8 cellular contexts compared by ENCODE assay signal in genomic region chr2:196750977-196751631, GRCh38. TPM values are rescaled to one million over a fixed set of nuclear protein-coding genes. Genes with fewer than 3 reads are reported as not detected.
DNase-seq lines count a peak whose midpoint lies in the region; FAIRE-seq and TF ChIP-seq lines count a peak whose summit lies in the region.

No MANE protein-coding gene starts in this region.

- peaks cover 5 to 23% (median 21%) of the 10 kb centered on the region in 6 donors for H3K9me3 Mint-ChIP-seq in immature natural killer cell

- FAIRE-seq in TTC549 (lab: Jason Lieb, UNC) = peak; percentile 95

- H3K36me3 ChIP-seq in H7 (replicated peaks; ENCODE audit: control insufficient read depth, insufficient read depth, low read length) = no peaks in the 10 kb centered on the region
- no peaks in the 10 kb centered on the region for H3K36me3 ChIP-seq in brain microvascular endothelial cell (replicated peaks)

- peaks cover 5 to 10% (median 7%) of the 10 kb centered on the region in 3 donors for H3K36me3 Mint-ChIP-seq in immature natural killer cell

- H3K4me3 ChIP-seq in H7 (ENCODE audit: insufficient read depth, low read depth, low read length) (no peak overlapping the region), brain microvascular endothelial cell (ENCODE audit: low read depth, low read length) (no peak overlapping the region)

- TF ChIP-seq CTCF in GM12872 (IDR thresholded peaks at IDR 0.05; ENCODE audit: insufficient read depth, low read depth, low read length) (peak; percentile 83), brain microvascular endothelial cell (IDR thresholded peaks at IDR 0.05; ENCODE audit: low read depth, low read length, missing control alignments) (peak; percentile 94)

- H3K27me3 ChIP-seq in H7 (ENCODE audit: control insufficient read depth, insufficient read depth, low read length) (no peaks in the 10 kb centered on the region), brain microvascular endothelial cell (replicated peaks) (no peaks in the 10 kb centered on the region)

- H3K27ac Mint-ChIP-seq in immature natural killer cell = peak overlapping the region in 2 of 6 donors; percentile 1 to 18

- H3K4me1 Mint-ChIP-seq in immature natural killer cell = peaks cover 12 to 17% of the 10 kb centered on the region in 2 donors

- peaks cover 0 to 6% (median 4%) of the 10 kb centered on the region in 3 donors for H3K27me3 Mint-ChIP-seq in immature natural killer cell (ENCODE audit: low read depth in 3 of 3)

- in situ Hi-C loops in brain microvascular endothelial cell (cut with HindIII; ENCODE audit: low pct_ligation_motif_present, low sequenced_read_pairs) = no loop called here

- no peak overlapping the region for H3K27ac ChIP-seq in brain microvascular endothelial cell

- DNase-seq in H7 (peak; percentile 66), M059J (ENCODE audit: low read depth) (peak; percentile 40), brain microvascular endothelial cell (peak; percentile 80), immature natural killer cell (peak; percentile 31 to 57 (median 49)), DMS79 (lab: John Stamatoyannopoulos, UW) (no peak)
- DNase-seq in stimulated activated CD4-positive, alpha-beta T cell treated with anti-CD3 and anti-CD28 coated beads, Interleukin-1b, Interleukin-23, amount 100 ng/mL, for 48 hours = peak; percentile 52

- peak overlapping the region in 1 of 5 donors; percentile 4 for H3K4me3 Mint-ChIP-seq in immature natural killer cell

RNA-seq across cellular contexts. Expression of gene GTF3C3, which starts 48.4 kb away (rescaled TPM):
- total RNA-seq in H7 (2014; rRNA removed; shearing (Covaris generic)) = 42.6 and 59.6 TPM in 2 replicates
- total RNA-seq in M059J (2014; rRNA removed; shearing (Covaris generic)) = 19.8 and 26.7 TPM in 2 replicates
- 10 to 100 TPM in 2 of 3 donors, 1 to 10 TPM in 1; 9.7 to 14.3 (median 12.7) TPM for polyA plus RNA-seq in immature natural killer cell

RNA-seq across cellular contexts. Expression of gene C2orf66, which starts 58.1 kb away (rescaled TPM):
- total RNA-seq in H7 (2014; rRNA removed; shearing (Covaris generic)) = not detected in 2 replicates
- total RNA-seq in M059J (2014; rRNA removed; shearing (Covaris generic)) = not detected in 2 replicates
- under 1 TPM in 1 of 3 donors, not detected in 2; 0.16 TPM for polyA plus RNA-seq in immature natural killer cell
